9 cellular contexts compared by ENCODE assay signal in the genomic region with DNA sequence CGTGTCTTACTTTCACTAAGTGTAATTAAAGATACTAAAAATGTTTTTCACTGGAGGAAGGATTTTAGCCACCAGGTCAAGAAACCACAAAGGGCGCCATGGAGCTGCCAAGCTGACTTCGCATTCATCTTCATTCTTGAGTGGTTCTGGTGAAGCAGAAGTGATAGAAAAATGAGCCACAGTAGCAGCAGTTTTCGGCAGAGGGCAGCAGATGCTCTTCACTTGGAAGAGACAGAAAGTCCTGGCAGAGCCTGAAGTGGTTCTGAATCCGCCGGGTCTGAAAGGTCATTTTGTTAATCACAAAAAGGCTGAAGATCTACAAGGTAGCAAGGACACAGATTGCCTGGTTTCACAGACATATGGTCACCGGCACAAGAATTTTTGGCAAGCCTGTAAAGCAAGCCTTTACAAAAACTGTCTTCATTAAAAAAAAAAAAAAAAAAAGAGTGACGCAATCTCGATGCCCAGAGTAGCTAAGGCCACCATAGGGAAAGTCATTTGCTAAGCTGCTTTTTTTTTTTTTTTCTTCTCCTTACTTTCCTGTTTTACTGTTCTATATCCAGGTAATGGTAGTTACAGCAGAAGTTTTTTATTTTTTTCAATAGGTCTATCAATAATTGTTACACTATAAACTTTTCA.
DNase-seq lines count a peak whose midpoint lies in the region; ATAC-seq and TF ChIP-seq lines count a peak whose summit lies in the region.
"Had no signal": no experiment of that assay in that cellular context is flagged by ENCODE, and none has a peak within 500 bp of the region (broad histone marks: within the 10 kb centered on the region; RNA-seq: fewer than 3 reads in every experiment).

No MANE protein-coding gene starts in this region.

- H3K9me3 ChIP-seq in liver (ENCODE audit: control insufficient read depth in 4 of 4, low read length in 3 of 4) = no peaks in the 10 kb centered on the region
- H3K9me3 ChIP-seq: thoracic aorta had no signal

- no peaks in the 10 kb centered on the region for H3K27me3 ChIP-seq in liver (ENCODE audit: control insufficient read depth in 4 of 4, insufficient read depth in 4 of 4, low read length in 3 of 4)

- POLR2A ChIA-PET in naive thymus-derived CD8-positive, alpha-beta T cell (lab: Charles Lee) = interaction anchor here (0.9 kb wide), 1 partner anchor 10 kb away, joined by 5 read pairs; no protein-coding TSS in a partner anchor

- 53% methylated on average over 9 of the region's 9 CpGs for WGBS in liver

- H3K27me3 Mint-ChIP-seq in brain = no peaks in the 10 kb centered on the region
- no peaks in the 10 kb centered on the region for H3K27me3 Mint-ChIP-seq in naive thymus-derived CD8-positive, alpha-beta T cell

- H3K4me3 Mint-ChIP-seq in brain = peak overlapping the region in 3 of 5 experiments; percentile 22 to 75 (median 40)
- no peak overlapping the region for H3K4me3 Mint-ChIP-seq in naive thymus-derived CD8-positive, alpha-beta T cell

- peak overlapping the region in 4 of 5 experiments; percentile 65 to 87 (median 71) for H3K27ac Mint-ChIP-seq in brain
- no peak overlapping the region for H3K27ac Mint-ChIP-seq in naive thymus-derived CD8-positive, alpha-beta T cell

- H3K9me3 Mint-ChIP-seq in brain = peaks cover 0 to 8% (median 2%) of the 10 kb centered on the region in 5 experiments
- peaks cover 0 to 16% (median 4%) of the 10 kb centered on the region in 9 donors for H3K9me3 Mint-ChIP-seq in naive thymus-derived CD8-positive, alpha-beta T cell

- no peak overlapping the region for H3K27ac ChIP-seq in liver (ENCODE audit: low read depth in 1 of 2, low read length in 2 of 2)
- H3K27ac ChIP-seq: thoracic aorta had no signal

- no peak for ATAC-seq in naive thymus-derived CD8-positive, alpha-beta T cell

- no peaks in the 10 kb centered on the region for H3K36me3 ChIP-seq in liver (ENCODE audit: control insufficient read depth in 4 of 4, insufficient read depth in 3 of 4, low read depth in 1 of 4, low read length in 3 of 4)
- H3K36me3 ChIP-seq: thoracic aorta had no signal

- no peaks in the 10 kb centered on the region for H3K36me3 Mint-ChIP-seq in brain
- peaks cover 0 to 4% (median 0%) of the 10 kb centered on the region in 3 donors for H3K36me3 Mint-ChIP-seq in naive thymus-derived CD8-positive, alpha-beta T cell

- TF ChIP-seq CTCF in brain (conservative IDR thresholded peaks at IDR 0.05) (peak; percentile 53 to 62), liver (IDR thresholded peaks at IDR 0.05; ENCODE audit: low read depth, low read length, missing input control) (peak; percentile 59)

- peaks cover 62% of the 10 kb centered on the region for H3K4me1 Mint-ChIP-seq in brain
- H3K4me1 Mint-ChIP-seq in naive thymus-derived CD8-positive, alpha-beta T cell = no peaks in the 10 kb centered on the region

- TF ChIP-seq RAD21 in liver (IDR thresholded peaks at IDR 0.05) = peak; percentile 84

- no peak overlapping the region for H3K9ac ChIP-seq in liver (ENCODE audit: low read depth in 1 of 2, low read length in 2 of 2)

- H3K4me1 ChIP-seq in liver (ENCODE audit: control insufficient read depth in 4 of 4, insufficient read depth in 4 of 4, low read length in 3 of 4) = no peaks in the 10 kb centered on the region

- peak; percentile 90 for DNase-seq in DMS 273 (lab: John Stamatoyannopoulos, UW; ENCODE audit: unreplicated experiment)
- DNase-seq in NCI-H146 (lab: John Stamatoyannopoulos, UW) = peak; percentile 87
- DNase-seq in naive thymus-derived CD8-positive, alpha-beta T cell = no peak
- no peak for DNase-seq in GOT3 (lab: John Stamatoyannopoulos, UW)
- no peak for DNase-seq in NCI-H446 treated with DMSO at 0.1 percent for 48 hours (lab: John Stamatoyannopoulos, UW)
- no peak for DNase-seq in stimulated activated CD4-positive, alpha-beta T cell treated with anti-CD3 and anti-CD28 coated beads, Interleukin-4, amount 100 ng/mL, for 24 hours

- H3K4me3 ChIP-seq in liver (ENCODE audit: low read depth in 1 of 3, low read length in 3 of 3) = no peak overlapping the region
- H3K4me3 ChIP-seq: thoracic aorta had no signal

TF ChIP-seq in liver, 16 proteins besides CTCF, POLR2A, EP300 and RAD21:
- peak; percentile 36 for TF ChIP-seq NR2F2 (IDR thresholded peaks at IDR 0.05)
- TF ChIP-seq HNF4G (IDR thresholded peaks at IDR 0.05) = no peak
- TF ChIP-seq, protein P1, sequence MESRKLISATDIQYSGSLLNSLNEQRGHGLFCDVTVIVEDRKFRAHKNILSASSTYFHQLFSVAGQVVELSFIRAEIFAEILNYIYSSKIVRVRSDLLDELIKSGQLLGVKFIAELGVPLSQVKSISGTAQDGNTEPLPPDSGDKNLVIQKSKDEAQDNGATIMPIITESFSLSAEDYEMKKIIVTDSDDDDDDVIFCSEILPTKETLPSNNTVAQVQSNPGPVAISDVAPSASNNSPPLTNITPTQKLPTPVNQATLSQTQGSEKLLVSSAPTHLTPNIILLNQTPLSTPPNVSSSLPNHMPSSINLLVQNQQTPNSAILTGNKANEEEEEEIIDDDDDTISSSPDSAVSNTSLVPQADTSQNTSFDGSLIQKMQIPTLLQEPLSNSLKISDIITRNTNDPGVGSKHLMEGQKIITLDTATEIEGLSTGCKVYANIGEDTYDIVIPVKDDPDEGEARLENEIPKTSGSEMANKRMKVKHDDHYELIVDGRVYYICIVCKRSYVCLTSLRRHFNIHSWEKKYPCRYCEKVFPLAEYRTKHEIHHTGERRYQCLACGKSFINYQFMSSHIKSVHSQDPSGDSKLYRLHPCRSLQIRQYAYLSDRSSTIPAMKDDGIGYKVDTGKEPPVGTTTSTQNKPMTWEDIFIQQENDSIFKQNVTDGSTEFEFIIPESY (IDR thresholded peaks at IDR 0.05) = no peak
- TF ChIP-seq, protein P2, sequence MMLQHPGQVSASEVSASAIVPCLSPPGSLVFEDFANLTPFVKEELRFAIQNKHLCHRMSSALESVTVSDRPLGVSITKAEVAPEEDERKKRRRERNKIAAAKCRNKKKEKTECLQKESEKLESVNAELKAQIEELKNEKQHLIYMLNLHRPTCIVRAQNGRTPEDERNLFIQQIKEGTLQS (IDR thresholded peaks at IDR 0.05) = peak; percentile 16
- TF ChIP-seq JUND (IDR thresholded peaks at IDR 0.05) = no peak
- TF ChIP-seq RXRA (IDR thresholded peaks at IDR 0.05) = peak; percentile 24 to 37
- no peak for TF ChIP-seq FOXA2 (IDR thresholded peaks at IDR 0.05)
- TF ChIP-seq SP1 (IDR thresholded peaks at IDR 0.05) = no peak
- no peak for TF ChIP-seq TAF1 (conservative IDR thresholded peaks at IDR 0.05)
- TF ChIP-seq, protein P3, sequence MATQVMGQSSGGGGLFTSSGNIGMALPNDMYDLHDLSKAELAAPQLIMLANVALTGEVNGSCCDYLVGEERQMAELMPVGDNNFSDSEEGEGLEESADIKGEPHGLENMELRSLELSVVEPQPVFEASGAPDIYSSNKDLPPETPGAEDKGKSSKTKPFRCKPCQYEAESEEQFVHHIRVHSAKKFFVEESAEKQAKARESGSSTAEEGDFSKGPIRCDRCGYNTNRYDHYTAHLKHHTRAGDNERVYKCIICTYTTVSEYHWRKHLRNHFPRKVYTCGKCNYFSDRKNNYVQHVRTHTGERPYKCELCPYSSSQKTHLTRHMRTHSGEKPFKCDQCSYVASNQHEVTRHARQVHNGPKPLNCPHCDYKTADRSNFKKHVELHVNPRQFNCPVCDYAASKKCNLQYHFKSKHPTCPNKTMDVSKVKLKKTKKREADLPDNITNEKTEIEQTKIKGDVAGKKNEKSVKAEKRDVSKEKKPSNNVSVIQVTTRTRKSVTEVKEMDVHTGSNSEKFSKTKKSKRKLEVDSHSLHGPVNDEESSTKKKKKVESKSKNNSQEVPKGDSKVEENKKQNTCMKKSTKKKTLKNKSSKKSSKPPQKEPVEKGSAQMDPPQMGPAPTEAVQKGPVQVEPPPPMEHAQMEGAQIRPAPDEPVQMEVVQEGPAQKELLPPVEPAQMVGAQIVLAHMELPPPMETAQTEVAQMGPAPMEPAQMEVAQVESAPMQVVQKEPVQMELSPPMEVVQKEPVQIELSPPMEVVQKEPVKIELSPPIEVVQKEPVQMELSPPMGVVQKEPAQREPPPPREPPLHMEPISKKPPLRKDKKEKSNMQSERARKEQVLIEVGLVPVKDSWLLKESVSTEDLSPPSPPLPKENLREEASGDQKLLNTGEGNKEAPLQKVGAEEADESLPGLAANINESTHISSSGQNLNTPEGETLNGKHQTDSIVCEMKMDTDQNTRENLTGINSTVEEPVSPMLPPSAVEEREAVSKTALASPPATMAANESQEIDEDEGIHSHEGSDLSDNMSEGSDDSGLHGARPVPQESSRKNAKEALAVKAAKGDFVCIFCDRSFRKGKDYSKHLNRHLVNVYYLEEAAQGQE (IDR thresholded peaks at IDR 0.05) = no peak
- peak; percentile 57 to 64 for TF ChIP-seq HNF4A (conservative IDR thresholded peaks at IDR 0.05)
- TF ChIP-seq GABPA (IDR thresholded peaks at IDR 0.05 in 1 of 2, conservative IDR thresholded peaks at IDR 0.05 in 1 of 2) = no peak

Comparison
In these comparisons a context has a peak if more than half of its experiments do, and no peak if none do; other contexts are left out.
1. DNase-seq: peak in DMS 273 (single experiment) and NCI-H146 (single experiment); none in naive thymus-derived CD8-positive, alpha-beta T cell (0 of 10), GOT3 (single experiment), NCI-H446 treated with DMSO at 0.1 percent for 48 hours (single experiment) and stimulated activated CD4-positive, alpha-beta T cell treated with anti-CD3 and anti-CD28 coated beads, Interleukin-4, amount 100 ng/mL, for 24 hours (single experiment).
2. H3K27ac Mint-ChIP-seq: peak in brain (4 of 5); none in naive thymus-derived CD8-positive, alpha-beta T cell (0 of 10).
3. H3K4me3 Mint-ChIP-seq: peak in brain (3 of 5); none in naive thymus-derived CD8-positive, alpha-beta T cell (0 of 10).